In the genomic region with DNA sequence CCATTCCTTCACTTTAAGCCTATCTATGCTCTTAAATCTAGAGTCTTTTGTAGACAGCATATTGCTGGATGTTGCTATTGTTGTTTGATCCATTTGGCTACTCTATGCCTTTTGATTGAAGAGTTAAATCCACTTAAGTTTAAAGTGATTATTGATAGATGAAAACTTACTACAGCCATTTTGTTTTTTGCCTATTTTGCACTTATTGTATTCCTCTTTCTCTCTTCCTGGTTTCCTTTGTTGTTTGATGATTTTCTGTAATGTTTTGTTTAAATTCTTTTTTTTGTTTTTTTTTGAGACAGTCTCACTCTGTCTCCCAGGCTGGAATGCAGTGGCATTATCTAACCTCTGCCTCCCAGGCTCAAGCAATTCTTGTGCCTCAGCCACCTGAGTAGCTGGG, we compare ENCODE assay signal across 38 cellular contexts. TPM values are rescaled to one million over a fixed set of nuclear protein-coding genes. Genes with fewer than 3 reads are reported as not detected.
"Had no signal": no experiment of that assay in that cellular context is flagged by ENCODE, and none has a peak within 500 bp of the region (broad histone marks: within the 10 kb centered on the region; RNA-seq: fewer than 3 reads in every experiment).

No MANE protein-coding gene starts in this region.

- H3K36me3 ChIP-seq: MG63 had no signal

- H3K9me3 ChIP-seq: MG63 had no signal

- DNase-seq: Karpas-422, Kasumi-1, MG63, MM.1S, MV-4-11, NCI-H1048, NCI-H1092, NCI-H1092 treated with DMSO at 0.1 percent for 48 hours, NCI-H1105, NCI-H1105 treated with DMSO at 0.1 percent for 48 hours, NCI-H1417, NCI-H1417 treated with DMSO at 0.1 percent for 48 hours, NCI-H1436 treated with DMSO at 0.1 percent for 48 hours, NCI-H146, NCI-H1694, NCI-H1694 treated with DMSO at 0.1 percent for 48 hours, NCI-H187, NCI-H187 treated with DMSO at 0.1 percent for 48 hours, NCI-H1930, NCI-H2029, NCI-H2029 treated with DMSO at 0.1 percent for 48 hours, NCI-H2081, NCI-H2081 treated with DMSO at 0.1 percent for 48 hours, NCI-H2107, NCI-H2171, NCI-H2171 treated with DMSO at 0.1 percent for 48 hours, NCI-H2227 treated with DMSO at 0.1 percent for 48 hours, NCI-H226, NCI-H345, NCI-H446, NCI-H446 treated with DMSO at 0.1 percent for 48 hours, NCI-H510A, NCI-H510A treated with DMSO at 0.1 percent for 48 hours, NCI-H524 had no signal

- H3K27me3 ChIP-seq: MG63 had no signal

- H3K4me3 ChIP-seq: MG63 had no signal

RNA-seq across cellular contexts. Expression of gene IQCF6, which starts 19.8 kb away (rescaled TPM):
- total RNA-seq: LHCN-M2, M059J, MCF 10A, NCI-H460 had no signal

RNA-seq across cellular contexts. Expression of gene GRM2, which starts 52.3 kb away (rescaled TPM):
- total RNA-seq: LHCN-M2, M059J had no signal
